In the genomic region with DNA sequence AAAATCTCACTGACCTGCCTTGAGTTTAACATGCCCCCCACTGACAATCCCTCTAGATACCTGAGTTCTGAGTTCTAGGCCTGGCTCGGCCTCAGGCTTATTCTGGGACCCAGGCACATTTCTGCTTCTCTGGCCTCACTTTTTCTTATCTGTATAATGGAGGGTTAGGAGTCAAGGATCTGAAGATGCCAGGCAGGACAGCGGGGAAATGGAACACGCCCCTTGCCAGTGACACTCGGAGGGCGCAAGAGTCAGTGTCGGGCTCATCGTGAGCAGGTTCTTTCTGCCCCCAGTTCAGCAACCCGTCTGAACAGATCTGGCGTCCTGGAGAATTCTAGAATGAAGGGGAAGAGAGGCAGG, we compare ENCODE assay signal across 11 cellular contexts. TPM values are rescaled to one million over a fixed set of nuclear protein-coding genes. Genes with fewer than 3 reads are reported as not detected.
DNase-seq lines count a peak whose midpoint lies in the region; ATAC-seq, FAIRE-seq and TF ChIP-seq lines count a peak whose summit lies in the region.
"Had no signal": no experiment of that assay in that cellular context is flagged by ENCODE, and none has a peak within 500 bp of the region (broad histone marks: within the 10 kb centered on the region; RNA-seq: fewer than 3 reads in every experiment).

No MANE protein-coding gene starts in this region.

- intact Hi-C loops in activated CD4-positive, alpha-beta T cell treated with anti-CD3 and anti-CD28 coated beads, Interleukin-2, amount 10 ng/mL, durations not matched to agents 24 days and 14 days (cut with micrococcal nuclease), result no loop called here

- no peak for ATAC-seq in HG03565 (IDR thresholded peaks at IDR 0.05; ENCODE audit: unreplicated experiment)
- ATAC-seq: gastroesophageal sphincter, Panc1 had no signal

- H3K27ac ChIP-seq in astrocyte (ENCODE audit: low read depth, low read length) (no peak overlapping the region), layer of hippocampus (ENCODE audit: low read depth, low read length) (peak overlapping the region; percentile 98), subcutaneous abdominal adipose tissue (ENCODE audit: low read depth, low read length) (no peak overlapping the region)

- TF ChIP-seq POLR2A in H54 (IDR thresholded peaks at IDR 0.05; ENCODE audit: low read depth, low read length), result no peak

- H3K9me3 Mint-ChIP-seq in activated CD4-positive, alpha-beta T cell treated with anti-CD3 and anti-CD28 coated beads, Interleukin-2, amount 10 ng/mL, durations not matched to agents 24 days and 14 days, result no peaks in the 10 kb centered on the region
- H3K9me3 Mint-ChIP-seq in astrocyte (ENCODE audit: unreplicated experiment), result peaks cover 6% of the 10 kb centered on the region

- H3K9me3 ChIP-seq in astrocyte (ENCODE audit: insufficient read depth, low read depth, low read length) (no peaks in the 10 kb centered on the region), subcutaneous abdominal adipose tissue (ENCODE audit: control insufficient read depth in 5 of 5, low read length in 5 of 5) (no peaks in the 10 kb centered on the region)
- H3K9me3 ChIP-seq: gastroesophageal sphincter had no signal

- peak overlapping the region; percentile 82 for H3K4me2 ChIP-seq in astrocyte (ENCODE audit: low read length)

- H3K4me1 ChIP-seq in astrocyte (ENCODE audit: insufficient read depth, low read length), result peaks cover 10% of the 10 kb centered on the region
- peaks cover 0 to 18% (median 12%) of the 10 kb centered on the region in 5 donors for H3K4me1 ChIP-seq in subcutaneous abdominal adipose tissue (ENCODE audit: control insufficient read depth in 5 of 5, insufficient read depth in 5 of 5, low read length in 5 of 5)

- peaks cover 15% of the 10 kb centered on the region for H3K4me1 Mint-ChIP-seq in activated CD4-positive, alpha-beta T cell treated with anti-CD3 and anti-CD28 coated beads, Interleukin-2, amount 10 ng/mL, durations not matched to agents 24 days and 14 days
- H3K4me1 Mint-ChIP-seq in astrocyte (ENCODE audit: low read depth, unreplicated experiment), result peaks cover 2% of the 10 kb centered on the region

- no peaks in the 10 kb centered on the region for H3K79me2 ChIP-seq in astrocyte (ENCODE audit: insufficient read depth, low read length)

- FAIRE-seq in astrocyte (lab: Jason Lieb, UNC) (no peak), H54 (lab: Jason Lieb, UNC) (no peak)

- peak overlapping the region; percentile 60 for H2AFZ ChIP-seq in astrocyte (ENCODE audit: low read depth, low read length)

- H3K9ac ChIP-seq in astrocyte (ENCODE audit: low read length) (no peak overlapping the region), subcutaneous abdominal adipose tissue (ENCODE audit: low read length in 5 of 5) (no peak overlapping the region)

- no peak for DNase-seq in activated CD4-positive, alpha-beta T cell treated with anti-CD3 and anti-CD28 coated beads, Interleukin-2, amount 10 ng/mL, durations not matched to agents 24 days and 14 days
- no peak for DNase-seq in activated CD4-positive, alpha-beta T cell treated with anti-CD3 and anti-CD28 coated beads, Interleukin-2, amount 50 U/mL, for 48 hours
- DNase-seq in astrocyte (ENCODE audit: low read depth) (no peak), NCI-H2107 (lab: John Stamatoyannopoulos, UW) (no peak), H54 (ENCODE audit: insufficient read length, low spot score) (no peak)
- DNase-seq: AML-193 had no signal

- peaks cover 42% of the 10 kb centered on the region for H3K27me3 Mint-ChIP-seq in activated CD4-positive, alpha-beta T cell treated with anti-CD3 and anti-CD28 coated beads, Interleukin-2, amount 10 ng/mL, durations not matched to agents 24 days and 14 days
- H3K27me3 Mint-ChIP-seq in astrocyte (ENCODE audit: low read depth, unreplicated experiment), result peaks cover 87% of the 10 kb centered on the region

- peak overlapping the region; percentile 48 for H3K27ac Mint-ChIP-seq in activated CD4-positive, alpha-beta T cell treated with anti-CD3 and anti-CD28 coated beads, Interleukin-2, amount 10 ng/mL, durations not matched to agents 24 days and 14 days
- H3K27ac Mint-ChIP-seq in astrocyte (ENCODE audit: unreplicated experiment), result no peak overlapping the region

- no peak for TF ChIP-seq CTCF in astrocyte (IDR thresholded peaks at IDR 0.05; ENCODE audit: insufficient read depth, low read depth, low read length)

- peak overlapping the region; percentile 88 for H3K4me3 Mint-ChIP-seq in activated CD4-positive, alpha-beta T cell treated with anti-CD3 and anti-CD28 coated beads, Interleukin-2, amount 10 ng/mL, durations not matched to agents 24 days and 14 days
- H3K4me3 Mint-ChIP-seq in astrocyte (ENCODE audit: unreplicated experiment), result peak overlapping the region; percentile 77

- H3K4me3 ChIP-seq in astrocyte (ENCODE audit: insufficient read depth, low read depth, low read length), result peak overlapping the region; percentile 39
- H3K4me3 ChIP-seq in subcutaneous abdominal adipose tissue (ENCODE audit: low read depth in 1 of 5, low read length in 5 of 5), result peak overlapping the region in 4 of 5 donors; percentile 32 to 63 (median 52)

- H3K27me3 ChIP-seq in astrocyte (ENCODE audit: insufficient read depth, low read length) (peaks cover 39% of the 10 kb centered on the region), layer of hippocampus (ENCODE audit: control insufficient read depth, insufficient read depth, low read length) (peaks cover 4% of the 10 kb centered on the region), subcutaneous abdominal adipose tissue (ENCODE audit: control insufficient read depth in 5 of 5, insufficient read depth in 4 of 5, low read length in 5 of 5) (peaks cover 25 to 35% (median 25%) of the 10 kb centered on the region in 5 donors)

- H3K36me3 ChIP-seq in astrocyte (ENCODE audit: insufficient read depth, low read length), result no peaks in the 10 kb centered on the region
- H3K36me3 ChIP-seq in subcutaneous abdominal adipose tissue (ENCODE audit: control insufficient read depth in 5 of 5, insufficient read depth in 5 of 5, low read length in 5 of 5), result no peaks in the 10 kb centered on the region
- H3K36me3 ChIP-seq: gastroesophageal sphincter had no signal

- no peaks in the 10 kb centered on the region for H3K36me3 Mint-ChIP-seq in activated CD4-positive, alpha-beta T cell treated with anti-CD3 and anti-CD28 coated beads, Interleukin-2, amount 10 ng/mL, durations not matched to agents 24 days and 14 days (ENCODE audit: low read depth)
- no peaks in the 10 kb centered on the region for H3K36me3 Mint-ChIP-seq in astrocyte (ENCODE audit: low read depth, unreplicated experiment)

- no peaks in the 10 kb centered on the region for H4K20me1 ChIP-seq in astrocyte (ENCODE audit: insufficient read depth, low read length)

RNA-seq across cellular contexts. Expression of a gene that starts 0.6 kb away (rescaled TPM):
- total RNA-seq in activated CD4-positive, alpha-beta T cell treated with anti-CD3 and anti-CD28 coated beads, Interleukin-2, amount 10 ng/mL, durations not matched to agents 24 days and 14 days, result 5.9 and 9.3 TPM in 2 replicates
- total RNA-seq in astrocyte, result not detected in 2 replicates

RNA-seq across cellular contexts. Expression of a gene that starts 19.6 kb away (rescaled TPM):
- total RNA-seq in activated CD4-positive, alpha-beta T cell treated with anti-CD3 and anti-CD28 coated beads, Interleukin-2, amount 10 ng/mL, durations not matched to agents 24 days and 14 days, result 465 TPM in 2 replicates
- total RNA-seq in astrocyte, result 84.2 and 112 TPM in 2 replicates

RNA-seq across cellular contexts. Expression of a gene that starts 23.9 kb away (rescaled TPM):
- total RNA-seq in activated CD4-positive, alpha-beta T cell treated with anti-CD3 and anti-CD28 coated beads, Interleukin-2, amount 10 ng/mL, durations not matched to agents 24 days and 14 days, result not detected in 2 replicates
- not detected in 2 replicates for total RNA-seq in astrocyte
- total RNA-seq: gastroesophageal sphincter had no signal

RNA-seq across cellular contexts. Expression of a gene that starts 36.8 kb away (rescaled TPM):
- total RNA-seq in activated CD4-positive, alpha-beta T cell treated with anti-CD3 and anti-CD28 coated beads, Interleukin-2, amount 10 ng/mL, durations not matched to agents 24 days and 14 days, result 136 and 152 TPM in 2 replicates
- total RNA-seq in astrocyte, result 10.7 and 11.9 TPM in 2 replicates

RNA-seq across cellular contexts. Expression of a gene that starts 43.7 kb away (rescaled TPM):
- total RNA-seq in activated CD4-positive, alpha-beta T cell treated with anti-CD3 and anti-CD28 coated beads, Interleukin-2, amount 10 ng/mL, durations not matched to agents 24 days and 14 days, result not detected in 2 replicates
- total RNA-seq in astrocyte, result not detected in 2 replicates
